In the genomic region with DNA sequence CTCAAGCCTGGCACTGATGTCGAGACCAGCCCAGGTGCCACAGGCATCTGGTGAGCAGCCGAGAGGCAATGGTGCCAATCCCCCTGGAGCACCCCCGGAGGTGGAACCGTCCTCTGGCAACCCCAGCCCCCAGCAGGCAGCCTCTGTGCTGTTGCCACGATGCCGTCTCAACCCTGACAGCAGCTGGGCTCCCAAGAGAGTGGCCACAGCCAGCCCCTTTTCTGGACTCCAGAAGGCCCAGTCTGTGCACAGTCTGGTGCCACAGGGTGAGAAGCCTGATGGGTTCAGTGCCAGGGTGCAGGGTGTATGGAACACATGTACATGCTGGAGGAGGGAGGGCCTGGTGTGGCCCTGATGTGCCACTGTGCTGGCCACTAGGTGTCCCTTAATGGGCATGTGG, we compare ENCODE assay signal across 1 cellular context.
TF ChIP-seq lines count a peak whose summit lies in the region.

No MANE protein-coding gene starts in this region.

TF ChIP-seq in HepG2, 621 proteins besides CTCF, POLR2A, EP300 and RAD21:
- no peak for TF ChIP-seq MIXL1 (CRISPR knock-in tag; IDR thresholded peaks at IDR 0.05)
- TF ChIP-seq ZSCAN30 (CRISPR knock-in tag; IDR thresholded peaks at IDR 0.05): no peak
- no peak for TF ChIP-seq BHLHE40 (IDR thresholded peaks at IDR 0.05; ENCODE audit: low read length)
- TF ChIP-seq ZFP36L2 (CRISPR knock-in tag; IDR thresholded peaks at IDR 0.05): no peak
- no peak for TF ChIP-seq CENPT (CRISPR knock-in tag; IDR thresholded peaks at IDR 0.05; ENCODE audit: low read depth)
- TF ChIP-seq, protein P1, sequence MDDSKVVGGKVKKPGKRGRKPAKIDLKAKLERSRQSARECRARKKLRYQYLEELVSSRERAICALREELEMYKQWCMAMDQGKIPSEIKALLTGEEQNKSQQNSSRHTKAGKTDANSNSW (CRISPR knock-in tag; IDR thresholded peaks at IDR 0.05; ENCODE audit: borderline replicate concordance): no peak
- TF ChIP-seq, protein P2, sequence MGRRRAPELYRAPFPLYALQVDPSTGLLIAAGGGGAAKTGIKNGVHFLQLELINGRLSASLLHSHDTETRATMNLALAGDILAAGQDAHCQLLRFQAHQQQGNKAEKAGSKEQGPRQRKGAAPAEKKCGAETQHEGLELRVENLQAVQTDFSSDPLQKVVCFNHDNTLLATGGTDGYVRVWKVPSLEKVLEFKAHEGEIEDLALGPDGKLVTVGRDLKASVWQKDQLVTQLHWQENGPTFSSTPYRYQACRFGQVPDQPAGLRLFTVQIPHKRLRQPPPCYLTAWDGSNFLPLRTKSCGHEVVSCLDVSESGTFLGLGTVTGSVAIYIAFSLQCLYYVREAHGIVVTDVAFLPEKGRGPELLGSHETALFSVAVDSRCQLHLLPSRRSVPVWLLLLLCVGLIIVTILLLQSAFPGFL (CRISPR knock-in tag; IDR thresholded peaks at IDR 0.05): no peak
